8 cellular contexts compared by ENCODE assay signal in the genomic region with DNA sequence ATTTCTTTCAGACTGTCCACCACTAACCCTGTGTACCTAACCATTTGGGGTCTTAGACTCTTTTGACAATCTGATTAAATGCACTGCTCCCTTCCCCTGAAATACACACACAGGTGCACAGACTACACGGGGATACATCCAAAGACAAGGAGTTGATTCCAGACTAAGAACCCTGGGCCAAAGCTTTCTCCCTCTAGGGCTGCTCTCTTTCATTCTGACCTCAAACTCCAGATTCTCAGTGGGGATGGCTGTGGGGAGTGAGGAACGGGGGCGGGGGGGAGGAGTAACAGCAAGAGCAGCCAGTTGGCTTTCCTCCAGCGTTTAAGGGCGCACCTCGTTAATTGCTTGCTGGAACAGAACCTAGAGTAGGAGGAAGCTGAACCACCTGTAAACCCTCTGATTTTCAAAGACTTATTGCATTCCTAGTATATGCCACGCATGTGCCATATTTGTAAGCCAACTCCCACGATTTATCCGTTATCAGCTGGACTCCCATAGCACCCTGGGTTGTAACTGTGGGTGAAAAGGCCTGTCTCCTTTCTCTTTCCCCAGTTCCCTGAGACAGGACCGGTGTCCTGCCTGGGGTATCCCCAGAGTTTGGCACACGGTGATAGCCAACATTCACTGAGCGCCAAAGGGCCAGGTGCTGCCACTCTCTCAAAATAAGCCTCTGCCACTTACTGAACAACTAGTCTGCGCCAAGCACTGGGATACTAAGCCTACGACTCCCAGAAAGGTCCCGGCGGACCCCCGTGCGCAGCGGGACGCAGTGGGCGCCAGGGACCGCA. TPM values are rescaled to one million over a fixed set of nuclear protein-coding genes. Genes with fewer than 3 reads are reported as not detected.
A peak's percentile ranks its signal among the peaks of the same experiment; 100 is the strongest.
DNase-seq lines count a peak whose midpoint lies in the region; ATAC-seq and TF ChIP-seq lines count a peak whose summit lies in the region.

No MANE protein-coding gene starts in this region.

- H3K27me3 ChIP-seq in NT2/D1 (ENCODE audit: insufficient read depth, insufficient read length), result no peaks in the 10 kb centered on the region
- H3K27me3 ChIP-seq in spleen (replicated peaks in 1 of 7), result no peaks in the 10 kb centered on the region

- H3K27ac ChIP-seq in spleen, result peak overlapping the region; percentile 86 to 98 (median 97)

- H3K4me1 ChIP-seq in NT2/D1 (ENCODE audit: insufficient read depth, insufficient read length) (peaks cover 9% of the 10 kb centered on the region), spleen (peaks cover 51 to 91% (median 81%) of the 10 kb centered on the region in 6 donors)

- DNase-seq in stimulated activated CD4-positive, alpha-beta T cell treated with anti-CD3 and anti-CD28 coated beads, Interleukin-15, amount 100 ng/mL, for 24 hours, result peak; percentile 57
- no peak for DNase-seq in stimulated activated CD4-positive, alpha-beta T cell treated with anti-CD3 and anti-CD28 coated beads, Interleukin-1b, Interleukin-23, amount 100 ng/mL, for 48 hours
- DNase-seq in NT2/D1 (ENCODE audit: low read depth, low spot score) (no peak), astrocyte of the hippocampus (ENCODE audit: low read depth, low spot score) (peak; percentile 60), spleen (no peak)

- peak overlapping the region; percentile 89 for H3K9ac ChIP-seq in NT2/D1 (ENCODE audit: insufficient read length, low read depth)

- intact Hi-C loops in spleen (cut with DNase I; ENCODE audit: low total_unique reads), result loop anchor here (5.0 kb wide), 1 partner anchor 73 kb away; no protein-coding TSS in a partner anchor

- no peak for ATAC-seq in HG03039 (IDR thresholded peaks at IDR 0.05; ENCODE audit: unreplicated experiment)
- no peak for ATAC-seq in HG03280 (IDR thresholded peaks at IDR 0.05; ENCODE audit: unreplicated experiment)

- TF ChIP-seq POLR2A in spleen (IDR thresholded peaks at IDR 0.05), result no peak

- 5 to 9% (median 7%) methylated on average over 12 to 22 of the region's 22 CpGs for WGBS in spleen, 5 donors

- TF ChIP-seq CTCF in spleen (IDR thresholded peaks at IDR 0.05 in 8 of 11, conservative IDR thresholded peaks at IDR 0.05 in 3 of 11), result no peak

- H3K9me3 ChIP-seq in NT2/D1 (ENCODE audit: insufficient read depth, low read length) (no peaks in the 10 kb centered on the region), iPS-18c (ENCODE audit: control insufficient read depth, insufficient read depth, low read length) (peaks cover 2% of the 10 kb centered on the region), spleen (no peaks in the 10 kb centered on the region)

- H3K4me3 ChIP-seq in NT2/D1 (ENCODE audit: insufficient read length, low read depth) (peak overlapping the region; percentile 81), iPS-18c (ENCODE audit: insufficient read depth, low read depth, low read length) (peak overlapping the region; percentile 89), spleen (peak overlapping the region; percentile 65 to 97 (median 82))

- H3K36me3 ChIP-seq in NT2/D1 (ENCODE audit: insufficient read depth, insufficient read length, low read length) (peaks cover 38% of the 10 kb centered on the region), spleen (peaks cover 0 to 42% (median 28%) of the 10 kb centered on the region in 6 donors)

RNA-seq across cellular contexts. Expression of gene MTHFR, which starts 0.9 kb away (rescaled TPM):
- 10 to 100 TPM; 46.5 to 79.8 (median 76.0) TPM for total RNA-seq in spleen
- polyA plus RNA-seq in spleen, result 10 to 100 TPM in 1 of 3 donors, 1 to 10 TPM in 2; 6.7 to 23.4 (median 8.3) TPM

RNA-seq across cellular contexts. Expression of gene CLCN6, which starts 1.1 kb away (rescaled TPM):
- 10 to 100 TPM; 21.2 to 34.4 (median 27.9) TPM for total RNA-seq in spleen
- polyA plus RNA-seq in spleen, result 10 to 100 TPM in 2 of 3 donors, 1 to 10 TPM in 1; 6.3 to 13.5 (median 12.4) TPM

RNA-seq across cellular contexts. Expression of gene NPPA, which starts 42.7 kb away (rescaled TPM):
- 1 to 10 TPM in 1 of 7 donors, not detected in 6; 2.6 TPM for total RNA-seq in spleen
- polyA plus RNA-seq in spleen, result 1 to 10 TPM in 1 of 3 donors, under 1 TPM in 2; 0.22 to 2.9 (median 0.24) TPM

RNA-seq across cellular contexts. Expression of gene C1orf167, which starts 42.9 kb away (rescaled TPM):
- 1 to 10 TPM in 1 of 7 donors, under 1 TPM in 5, not detected in 1; 0.74 to 4.8 (median 0.86) TPM for total RNA-seq in spleen
- polyA plus RNA-seq in spleen, result 1 to 10 TPM in 2 of 3 donors, under 1 TPM in 1; 0.96 to 1.7 (median 1.7) TPM

RNA-seq across cellular contexts. Expression of gene NPPB, which starts 53.9 kb away (rescaled TPM):
- not detected for total RNA-seq in spleen
- polyA plus RNA-seq in spleen, result under 1 TPM; 0.38 to 0.80 (median 0.57) TPM

Comparison
In these comparisons a context has a peak if more than half of its experiments do, and no peak if none do; other contexts are left out.
1. DNase-seq: peak in stimulated activated CD4-positive, alpha-beta T cell treated with anti-CD3 and anti-CD28 coated beads, Interleukin-15, amount 100 ng/mL, for 24 hours (single experiment) and astrocyte of the hippocampus (single experiment); none in stimulated activated CD4-positive, alpha-beta T cell treated with anti-CD3 and anti-CD28 coated beads, Interleukin-1b, Interleukin-23, amount 100 ng/mL, for 48 hours (single experiment), NT2/D1 (single experiment) and spleen (single experiment).
2. Peak in every context shown above with its lines, with median percentiles within 50 percentile points of each other: H3K4me3 ChIP-seq.